Comparison of ENCODE assay signal across 17 cellular contexts in the genomic region with DNA sequence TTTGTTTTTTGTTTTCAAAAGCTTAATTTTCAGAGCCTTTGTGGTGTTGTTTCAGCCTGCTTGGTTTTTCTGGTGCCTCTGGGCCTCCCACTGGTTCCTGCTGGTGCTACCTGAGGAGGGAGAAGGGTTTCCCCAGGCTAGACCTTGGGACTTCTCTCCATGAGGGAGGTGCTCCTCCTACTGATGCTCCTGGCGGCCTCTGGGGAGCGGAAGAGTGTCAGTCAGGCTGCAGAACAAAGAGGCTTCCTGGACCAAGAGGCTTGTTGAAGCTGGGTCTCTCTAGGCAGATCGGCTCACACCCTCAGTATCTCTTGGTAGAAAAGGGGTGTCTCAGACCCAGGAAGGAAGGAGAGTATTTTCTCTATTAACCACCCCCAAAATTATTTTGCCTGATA. TPM values are rescaled to one million over a fixed set of nuclear protein-coding genes. Genes with fewer than 3 reads are reported as not detected.
DNase-seq lines count a peak whose midpoint lies in the region; ATAC-seq and TF ChIP-seq lines count a peak whose summit lies in the region.
"Had no signal": no experiment of that assay in that cellular context is flagged by ENCODE, and none has a peak within 500 bp of the region (broad histone marks: within the 10 kb centered on the region; RNA-seq: fewer than 3 reads in every experiment).

No MANE protein-coding gene starts in this region.

- H3K9ac ChIP-seq in GM23248 (peak overlapping the region; percentile 8), Loucy (ENCODE audit: low read depth, low read length, poor library complexity, severe bottlenecking) (no peak overlapping the region), neural progenitor cell (no peak overlapping the region)

- peaks cover 45% of the 10 kb centered on the region for H3K4me1 ChIP-seq in GM23248 (ENCODE audit: insufficient read depth)
- peaks cover 10% of the 10 kb centered on the region for H3K4me1 ChIP-seq in Loucy (ENCODE audit: insufficient read depth, low read length, poor library complexity, severe bottlenecking)
- no peaks in the 10 kb centered on the region for H3K4me1 ChIP-seq in neural progenitor cell

- H3K9me3 Mint-ChIP-seq in neural progenitor cell = peaks cover 2% of the 10 kb centered on the region
- H3K9me3 Mint-ChIP-seq: activated naive CD4-positive, alpha-beta T cell treated with anti-CD3 and anti-CD28 coated beads, Interleukin-2, amount 50 U/mL, for 24 hours had no signal

- H3K4me3 Mint-ChIP-seq in neural progenitor cell = no peak overlapping the region
- H3K4me3 Mint-ChIP-seq: activated naive CD4-positive, alpha-beta T cell treated with anti-CD3 and anti-CD28 coated beads, Interleukin-2, amount 50 U/mL, for 24 hours; CD4-positive, alpha-beta T cell; central memory CD8-positive, alpha-beta T cell; naive thymus-derived CD8-positive, alpha-beta T cell had no signal

- H3F3A ChIP-seq in GM23248 (ENCODE audit: insufficient read depth) (peaks cover 60% of the 10 kb centered on the region), Loucy (ENCODE audit: low read depth) (no peaks in the 10 kb centered on the region), neural progenitor cell (ENCODE audit: low read depth) (no peaks in the 10 kb centered on the region)

- H3K9me2 ChIP-seq in GM23248 (ENCODE audit: insufficient read depth) (no peaks in the 10 kb centered on the region), Loucy (replicated peaks; ENCODE audit: low read depth, low read length) (no peaks in the 10 kb centered on the region)

- H3K79me2 ChIP-seq in GM23248 (ENCODE audit: insufficient read depth) = peaks cover 14% of the 10 kb centered on the region
- no peaks in the 10 kb centered on the region for H3K79me2 ChIP-seq in Loucy (ENCODE audit: insufficient read depth, low read length)
- no peaks in the 10 kb centered on the region for H3K79me2 ChIP-seq in neural progenitor cell (ENCODE audit: low read depth)

- DNase-seq in GM23248 = peak; percentile 20
- peak; percentile 23 for DNase-seq in choroid plexus epithelial cell (ENCODE audit: low read depth)
- peak; percentile 39 for DNase-seq in neural progenitor cell (ENCODE audit: low spot score)
- no peak for DNase-seq in stimulated activated CD4-positive, alpha-beta T cell treated with anti-CD3 and anti-CD28 coated beads, Interleukin-4, amount 100 ng/mL, for 24 hours
- DNase-seq in NCI-H2081 treated with DMSO at 0.1 percent for 48 hours (lab: John Stamatoyannopoulos, UW) = no peak
- DNase-seq in cerebellar cortex (ENCODE audit: low spot score) = no peak
- DNase-seq: CD4-positive, alpha-beta T cell; heart left ventricle; MM.1S; naive thymus-derived CD8-positive, alpha-beta T cell; NCI-H2029; NCI-H82 had no signal

- H3K36me3 ChIP-seq in GM23248 (ENCODE audit: low read depth) (no peaks in the 10 kb centered on the region), Loucy (ENCODE audit: insufficient read depth, low read length) (peaks cover 11% of the 10 kb centered on the region; the same call in 1 of the 2 replicates), neural progenitor cell (no peaks in the 10 kb centered on the region)
- H3K36me3 ChIP-seq: heart left ventricle had no signal

- H3K27ac Mint-ChIP-seq in neural progenitor cell = no peak overlapping the region
- H3K27ac Mint-ChIP-seq: CD4-positive, alpha-beta T cell had no signal

- H4K20me1 ChIP-seq in GM23248 (ENCODE audit: insufficient read depth) (no peaks in the 10 kb centered on the region), Loucy (ENCODE audit: insufficient read depth, low read length, poor library complexity, severe bottlenecking) (no peaks in the 10 kb centered on the region), neural progenitor cell (ENCODE audit: low read depth) (no peaks in the 10 kb centered on the region)

- H2AFZ ChIP-seq in GM23248 (no peak overlapping the region), Loucy (ENCODE audit: low read length) (no peak overlapping the region), neural progenitor cell (replicated peaks) (peak overlapping the region; percentile 65)

- H3K27ac ChIP-seq in GM23248 = peak overlapping the region; percentile 68
- H3K27ac ChIP-seq in neural progenitor cell = no peak overlapping the region

- H3K9me3 ChIP-seq in GM23248 (ENCODE audit: low read depth) (no peaks in the 10 kb centered on the region), Loucy (ENCODE audit: insufficient read depth, low read depth, low read length) (peaks cover 12% of the 10 kb centered on the region), neural progenitor cell (ENCODE audit: low read depth) (no peaks in the 10 kb centered on the region)

- WGBS in GM23248 (ENCODE audit: low coverage in 1 of 2, low lambda C conversion rate in 2 of 2, missing lambda C conversion rate in 2 of 2), 2 experiments = 100% methylated on average over 3 of the region's 3 CpGs

- no peaks in the 10 kb centered on the region for H3K4me1 Mint-ChIP-seq in neural progenitor cell

- H3K4me2 ChIP-seq in GM23248 (ENCODE audit: unreplicated experiment) = peak overlapping the region; percentile 19
- no peak overlapping the region for H3K4me2 ChIP-seq in Loucy (ENCODE audit: low read depth, low read length, poor library complexity, severe bottlenecking)
- no peak overlapping the region for H3K4me2 ChIP-seq in neural progenitor cell

- H3K4me3 ChIP-seq in GM23248 (no peak overlapping the region), Loucy (ENCODE audit: low read length, poor library complexity, severe bottlenecking) (no peak overlapping the region), choroid plexus epithelial cell (ENCODE audit: low read depth, low read length) (no peak overlapping the region), neural progenitor cell (no peak overlapping the region)
- H3K4me3 ChIP-seq: heart left ventricle had no signal

- no peak for ATAC-seq in HG03469 (IDR thresholded peaks at IDR 0.05; ENCODE audit: unreplicated experiment)
- ATAC-seq: heart left ventricle; left lobe of liver; naive thymus-derived CD8-positive, alpha-beta T cell had no signal

- no peaks in the 10 kb centered on the region for H3K27me3 Mint-ChIP-seq in neural progenitor cell (ENCODE audit: insufficient read depth, low read depth)
- H3K27me3 Mint-ChIP-seq: activated naive CD4-positive, alpha-beta T cell treated with anti-CD3 and anti-CD28 coated beads, Interleukin-2, amount 50 U/mL, for 24 hours; CD4-positive, alpha-beta T cell had no signal

- no peaks in the 10 kb centered on the region for H3K36me3 Mint-ChIP-seq in neural progenitor cell
- H3K36me3 Mint-ChIP-seq: activated naive CD4-positive, alpha-beta T cell treated with anti-CD3 and anti-CD28 coated beads, Interleukin-2, amount 50 U/mL, for 24 hours had no signal

- TF ChIP-seq CTCF in Loucy (conservative IDR thresholded peaks at IDR 0.05; ENCODE audit: low read length) (peak; percentile 20; the same call in 1 of the 2 replicates), choroid plexus epithelial cell (conservative IDR thresholded peaks at IDR 0.05; ENCODE audit: low read depth, low read length) (peak; percentile 37), neural progenitor cell (IDR thresholded peaks at IDR 0.05) (peak; percentile 27)

- in situ Hi-C loops in GM23248 (cut with MboI) = no loop called here

- H3K27me3 ChIP-seq in GM23248 (replicated peaks; ENCODE audit: insufficient read depth) (no peaks in the 10 kb centered on the region), Loucy (ENCODE audit: insufficient read depth, low read length, poor library complexity, severe bottlenecking) (no peaks in the 10 kb centered on the region), neural progenitor cell (no peaks in the 10 kb centered on the region)

RNA-seq across cellular contexts. Expression of a gene that starts 32.2 kb away (rescaled TPM):
- 5.1 and 6.4 TPM in 2 replicates for total RNA-seq in GM23248 (2014; rRNA removed; shearing (Covaris generic))
- 4.4 and 5.9 TPM in 2 replicates for polyA plus RNA-seq in GM23248 (2016; fragmentation: Nextera tagmentation; extraction: Ambion mirVana)
- total RNA-seq in neural progenitor cell (ENCODE audit: low replicate concordance) = 0.12 and 0.37 TPM in 2 replicates
- total RNA-seq: left lobe of liver; naive thymus-derived CD8-positive, alpha-beta T cell had no signal
- polyA plus RNA-seq: naive thymus-derived CD8-positive, alpha-beta T cell had no signal

RNA-seq across cellular contexts. Expression of a gene that starts 55.4 kb away (rescaled TPM):
- total RNA-seq in GM23248 (2014; rRNA removed; shearing (Covaris generic)) = under 0.01 and 0.22 TPM in 2 replicates
- 0.15 TPM in 1 of 2 replicates, not detected in the other for polyA plus RNA-seq in GM23248 (2016; fragmentation: Nextera tagmentation; extraction: Ambion mirVana)
- total RNA-seq in neural progenitor cell (ENCODE audit: low replicate concordance) = 0.28 TPM in 1 of 2 replicates, not detected in the other
- total RNA-seq: left lobe of liver; naive thymus-derived CD8-positive, alpha-beta T cell had no signal
- polyA plus RNA-seq: heart left ventricle; naive thymus-derived CD8-positive, alpha-beta T cell had no signal

Comparison
In these comparisons a context has a peak if more than half of its experiments do, and no peak if none do; other contexts are left out.
1. DNase-seq: peak in GM23248 (single experiment), choroid plexus epithelial cell (single experiment) and neural progenitor cell (single experiment); none in stimulated activated CD4-positive, alpha-beta T cell treated with anti-CD3 and anti-CD28 coated beads, Interleukin-4, amount 100 ng/mL, for 24 hours (single experiment), NCI-H2081 treated with DMSO at 0.1 percent for 48 hours (single experiment) and cerebellar cortex (single experiment).
2. Peak in every context shown above with its lines, with median percentiles within 50 percentile points of each other: CTCF ChIP-seq.